In genomic region chr3:129282727-129283327, GRCh38 we compare ENCODE assay signal across 8 cellular contexts. TPM values are rescaled to one million over a fixed set of nuclear protein-coding genes. Genes with fewer than 3 reads are reported as not detected.
DNase-seq lines count a peak whose midpoint lies in the region; ATAC-seq and TF ChIP-seq lines count a peak whose summit lies in the region.

No MANE protein-coding gene starts in this region.

- peaks cover 70% of the 10 kb centered on the region for H3K36me3 Mint-ChIP-seq in activated T-cell treated with anti-CD3 and anti-CD28 coated beads, Interleukin-2, amount 50 U/mL, for 24 hours (ENCODE audit: low read depth)
- peaks cover 2% of the 10 kb centered on the region for H3K36me3 Mint-ChIP-seq in memory B cell

- TF ChIP-seq POLR2A in Raji (IDR thresholded peaks at IDR 0.05; ENCODE audit: insufficient read depth, low read depth, low read length), result peak; percentile 21; the same call in 1 of the 2 replicates
- no peak for TF ChIP-seq POLR2A in upper lobe of left lung (IDR thresholded peaks at IDR 0.05)

- ATAC-seq in HG02981 (IDR thresholded peaks at IDR 0.05; ENCODE audit: unreplicated experiment), result peak; percentile 73
- peak; percentile 67 for ATAC-seq in memory B cell (ENCODE audit: low read depth)
- ATAC-seq in upper lobe of left lung (ENCODE audit: low FRiP score in 2 of 2), result no peak

- TF ChIP-seq EP300 in upper lobe of left lung (IDR thresholded peaks at IDR 0.05), result no peak

- H3K4me3 Mint-ChIP-seq in activated T-cell treated with anti-CD3 and anti-CD28 coated beads, Interleukin-2, amount 50 U/mL, for 24 hours, result peak overlapping the region; percentile 44
- peak overlapping the region; percentile 77 for H3K4me3 Mint-ChIP-seq in memory B cell

- H3K4me1 Mint-ChIP-seq in activated T-cell treated with anti-CD3 and anti-CD28 coated beads, Interleukin-2, amount 50 U/mL, for 24 hours (ENCODE audit: low read depth), result peaks cover 59% of the 10 kb centered on the region
- H3K4me1 Mint-ChIP-seq in memory B cell, result peaks cover 29% of the 10 kb centered on the region

- no peak for TF ChIP-seq CTCF in upper lobe of left lung (IDR thresholded peaks at IDR 0.05)

- H3K27me3 Mint-ChIP-seq in activated T-cell treated with anti-CD3 and anti-CD28 coated beads, Interleukin-2, amount 50 U/mL, for 24 hours, result no peaks in the 10 kb centered on the region
- no peaks in the 10 kb centered on the region for H3K27me3 Mint-ChIP-seq in memory B cell

- WGBS in upper lobe of left lung, 2 donors, result 61 to 66% methylated on average over 6 of the region's 6 CpGs

- H3K27ac ChIP-seq in upper lobe of left lung, result no peak overlapping the region

- DNase-seq in activated T-cell treated with anti-CD3 and anti-CD28 coated beads, Interleukin-2, amount 50 U/mL, for 24 hours, result no peak
- no peak for DNase-seq in activated T-cell treated with anti-CD3 and anti-CD28 coated beads, Interleukin-2, amount 50 U/mL, for 1 hour
- peak in 1 of 2 donors; percentile 49 for DNase-seq in memory B cell (ENCODE audit: low spot score in 2 of 2)
- no peak for DNase-seq in upper lobe of left lung
- no peak for DNase-seq in DMS79 treated with DMSO at 0.1 percent for 48 hours (lab: John Stamatoyannopoulos, UW)
- no peak for DNase-seq in SHP77 (lab: John Stamatoyannopoulos, UW)

- no peaks in the 10 kb centered on the region for H3K27me3 ChIP-seq in upper lobe of left lung

- H3K27ac Mint-ChIP-seq in activated T-cell treated with anti-CD3 and anti-CD28 coated beads, Interleukin-2, amount 50 U/mL, for 24 hours, result peak overlapping the region; percentile 91
- H3K27ac Mint-ChIP-seq in memory B cell, result peak overlapping the region; percentile 85

- H3K4me1 ChIP-seq in upper lobe of left lung, result peaks cover 18 to 26% (median 19%) of the 10 kb centered on the region in 4 donors

- no peaks in the 10 kb centered on the region for H3K9me3 Mint-ChIP-seq in activated T-cell treated with anti-CD3 and anti-CD28 coated beads, Interleukin-2, amount 50 U/mL, for 24 hours
- no peaks in the 10 kb centered on the region for H3K9me3 Mint-ChIP-seq in memory B cell

- peaks cover 0 to 15% (median 3%) of the 10 kb centered on the region in 4 donors for H3K36me3 ChIP-seq in upper lobe of left lung

- no peak overlapping the region for H3K4me3 ChIP-seq in upper lobe of left lung

- H3K9me3 ChIP-seq in upper lobe of left lung, result no peaks in the 10 kb centered on the region

RNA-seq across cellular contexts. Expression of gene HMCES, which starts 4.2 kb away (rescaled TPM):
- 10 to 100 TPM; 27.0 to 38.0 (median 31.1) TPM for total RNA-seq in upper lobe of left lung

RNA-seq across cellular contexts. Expression of gene COPG1, which starts 33.4 kb away (rescaled TPM):
- 100 to 1,000 TPM; 108 to 191 (median 171) TPM for total RNA-seq in upper lobe of left lung

Comparison
In these comparisons a context has a peak if more than half of its experiments do, and no peak if none do; other contexts are left out.
1. ATAC-seq: peak in HG02981 (single experiment) and memory B cell (single experiment); none in upper lobe of left lung (0 of 2).